ENCODE assay signal across 10 cellular contexts in genomic region chr7:92425311-92425947, GRCh38. TPM values are rescaled to one million over a fixed set of nuclear protein-coding genes. Genes with fewer than 3 reads are reported as not detected.
A peak's percentile ranks its signal among the peaks of the same experiment; 100 is the strongest.
DNase-seq lines count a peak whose midpoint lies in the region; ATAC-seq and TF ChIP-seq lines count a peak whose summit lies in the region.
"Had no signal": no experiment of that assay in that cellular context is flagged by ENCODE, and none has a peak within 500 bp of the region (broad histone marks: within the 10 kb centered on the region; RNA-seq: fewer than 3 reads in every experiment).

No MANE protein-coding gene starts in this region.

- peaks cover 20% of the 10 kb centered on the region for H3K4me1 Mint-ChIP-seq in activated CD4-positive, alpha-beta T cell treated with anti-CD3 and anti-CD28 coated beads, Interleukin-2, amount 10 ng/mL, durations not matched to agents 24 days and 14 days
- H3K4me1 Mint-ChIP-seq in activated naive CD8-positive, alpha-beta T cell treated with anti-CD3 and anti-CD28 coated beads, Interleukin-2, amount 50 U/mL, for 24 hours, result peaks cover 11% of the 10 kb centered on the region

- ATAC-seq in activated naive CD8-positive, alpha-beta T cell treated with anti-CD3 and anti-CD28 coated beads, Interleukin-2, amount 50 U/mL, for 24 hours, result no peak
- no peak for ATAC-seq in HG03460 (IDR thresholded peaks at IDR 0.05; ENCODE audit: unreplicated experiment)

- no peak overlapping the region for H3K4me3 ChIP-seq in parathyroid adenoma (ENCODE audit: low read depth, low read length)
- H3K4me3 ChIP-seq in ascending aorta, result peak overlapping the region in 1 of 2 donors; percentile 69

- H3K4me1 ChIP-seq in parathyroid adenoma (peaks cover 3% of the 10 kb centered on the region), ascending aorta (no peaks in the 10 kb centered on the region)

- H2AFZ ChIP-seq in parathyroid adenoma, result peak overlapping the region; percentile 36

- DNase-seq in activated CD4-positive, alpha-beta T cell treated with anti-CD3 and anti-CD28 coated beads, Interleukin-2, amount 10 ng/mL, durations not matched to agents 24 days and 14 days, result no peak
- no peak for DNase-seq in activated CD4-positive, alpha-beta T cell treated with anti-CD3 and anti-CD28 coated beads for 1 hour
- DNase-seq in NCI-H2227 (lab: John Stamatoyannopoulos, UW; ENCODE audit: unreplicated experiment) (peak; percentile 39), ascending aorta (ENCODE audit: low spot score in 2 of 2) (no peak)
- DNase-seq in activated naive CD8-positive, alpha-beta T cell treated with anti-CD3 and anti-CD28 coated beads, Interleukin-2, amount 50 U/mL, for 24 hours, result no peak
- DNase-seq in activated effector memory CD4-positive, alpha-beta T cell treated with anti-CD3 and anti-CD28 coated beads, Interleukin-2, amount 50 U/mL, for 16 hours, result no peak

- H3K27ac ChIP-seq in parathyroid adenoma (no peak overlapping the region), ascending aorta (no peak overlapping the region)
- H3K27ac ChIP-seq: suprapubic skin had no signal

- no peaks in the 10 kb centered on the region for H3K27me3 ChIP-seq in parathyroid adenoma (ENCODE audit: control insufficient read depth, insufficient read depth, low read length)
- no peaks in the 10 kb centered on the region for H3K27me3 ChIP-seq in ascending aorta

- no peak overlapping the region for H3K9ac ChIP-seq in parathyroid adenoma

- TF ChIP-seq CTCF in parathyroid adenoma (IDR thresholded peaks at IDR 0.05), result no peak
- TF ChIP-seq CTCF in ascending aorta (IDR thresholded peaks at IDR 0.05), result no peak

- no peak overlapping the region for H3K4me2 ChIP-seq in parathyroid adenoma (ENCODE audit: low read length)

- intact Hi-C loops in activated CD4-positive, alpha-beta T cell treated with anti-CD3 and anti-CD28 coated beads, Interleukin-2, amount 10 ng/mL, durations not matched to agents 24 days and 14 days (cut with micrococcal nuclease), result loop anchor here (10.0 kb wide), 1 partner anchor 629 kb away; no protein-coding TSS in a partner anchor
- intact Hi-C loops in ascending aorta (cut with DNase I), result loop anchor here (2.0 kb wide), 1 partner anchor 629 kb away; no protein-coding TSS in a partner anchor

- H3K9me3 Mint-ChIP-seq in activated CD4-positive, alpha-beta T cell treated with anti-CD3 and anti-CD28 coated beads, Interleukin-2, amount 10 ng/mL, durations not matched to agents 24 days and 14 days, result no peaks in the 10 kb centered on the region
- no peaks in the 10 kb centered on the region for H3K9me3 Mint-ChIP-seq in activated naive CD8-positive, alpha-beta T cell treated with anti-CD3 and anti-CD28 coated beads, Interleukin-2, amount 50 U/mL, for 24 hours

- H3K27me3 Mint-ChIP-seq in activated CD4-positive, alpha-beta T cell treated with anti-CD3 and anti-CD28 coated beads, Interleukin-2, amount 10 ng/mL, durations not matched to agents 24 days and 14 days, result peaks cover 6% of the 10 kb centered on the region
- H3K27me3 Mint-ChIP-seq in activated naive CD8-positive, alpha-beta T cell treated with anti-CD3 and anti-CD28 coated beads, Interleukin-2, amount 50 U/mL, for 24 hours, result peaks cover 22% of the 10 kb centered on the region

- H3K36me3 Mint-ChIP-seq in activated CD4-positive, alpha-beta T cell treated with anti-CD3 and anti-CD28 coated beads, Interleukin-2, amount 10 ng/mL, durations not matched to agents 24 days and 14 days (ENCODE audit: low read depth), result no peaks in the 10 kb centered on the region
- H3K36me3 Mint-ChIP-seq in activated naive CD8-positive, alpha-beta T cell treated with anti-CD3 and anti-CD28 coated beads, Interleukin-2, amount 50 U/mL, for 24 hours (ENCODE audit: low read depth), result no peaks in the 10 kb centered on the region
- H3K36me3 Mint-ChIP-seq: activated naive CD8-positive, alpha-beta T cell had no signal

- H3K9me3 ChIP-seq in parathyroid adenoma (ENCODE audit: control insufficient read depth, low read length) (no peaks in the 10 kb centered on the region), ascending aorta (no peaks in the 10 kb centered on the region)
- H3K9me3 ChIP-seq: suprapubic skin had no signal

- no peaks in the 10 kb centered on the region for H3K79me2 ChIP-seq in parathyroid adenoma

- H3K36me3 ChIP-seq in parathyroid adenoma (ENCODE audit: control insufficient read depth, insufficient read depth, low read length) (no peaks in the 10 kb centered on the region), ascending aorta (no peaks in the 10 kb centered on the region)
- H3K36me3 ChIP-seq: suprapubic skin had no signal

- H3K4me3 Mint-ChIP-seq in activated CD4-positive, alpha-beta T cell treated with anti-CD3 and anti-CD28 coated beads, Interleukin-2, amount 10 ng/mL, durations not matched to agents 24 days and 14 days, result peak overlapping the region; percentile 92
- H3K4me3 Mint-ChIP-seq in activated naive CD8-positive, alpha-beta T cell treated with anti-CD3 and anti-CD28 coated beads, Interleukin-2, amount 50 U/mL, for 24 hours, result peak overlapping the region; percentile 27

- no peak overlapping the region for H3K27ac Mint-ChIP-seq in activated CD4-positive, alpha-beta T cell treated with anti-CD3 and anti-CD28 coated beads, Interleukin-2, amount 10 ng/mL, durations not matched to agents 24 days and 14 days
- no peak overlapping the region for H3K27ac Mint-ChIP-seq in activated naive CD8-positive, alpha-beta T cell treated with anti-CD3 and anti-CD28 coated beads, Interleukin-2, amount 50 U/mL, for 24 hours
- H3K27ac Mint-ChIP-seq: activated naive CD8-positive, alpha-beta T cell had no signal

RNA-seq across cellular contexts. Expression of gene GATAD1, which starts 21.9 kb away (rescaled TPM):
- total RNA-seq in activated CD4-positive, alpha-beta T cell treated with anti-CD3 and anti-CD28 coated beads, Interleukin-2, amount 10 ng/mL, durations not matched to agents 24 days and 14 days, result 21.4 and 22.1 TPM in 2 replicates
- 20.4 TPM for total RNA-seq in ascending aorta

RNA-seq across cellular contexts. Expression of gene ERVW-1, which starts 52.3 kb away (rescaled TPM):
- not detected in 2 replicates for total RNA-seq in activated CD4-positive, alpha-beta T cell treated with anti-CD3 and anti-CD28 coated beads, Interleukin-2, amount 10 ng/mL, durations not matched to agents 24 days and 14 days
- not detected for total RNA-seq in ascending aorta
